1 cellular context compared by ENCODE assay signal in the genomic region with DNA sequence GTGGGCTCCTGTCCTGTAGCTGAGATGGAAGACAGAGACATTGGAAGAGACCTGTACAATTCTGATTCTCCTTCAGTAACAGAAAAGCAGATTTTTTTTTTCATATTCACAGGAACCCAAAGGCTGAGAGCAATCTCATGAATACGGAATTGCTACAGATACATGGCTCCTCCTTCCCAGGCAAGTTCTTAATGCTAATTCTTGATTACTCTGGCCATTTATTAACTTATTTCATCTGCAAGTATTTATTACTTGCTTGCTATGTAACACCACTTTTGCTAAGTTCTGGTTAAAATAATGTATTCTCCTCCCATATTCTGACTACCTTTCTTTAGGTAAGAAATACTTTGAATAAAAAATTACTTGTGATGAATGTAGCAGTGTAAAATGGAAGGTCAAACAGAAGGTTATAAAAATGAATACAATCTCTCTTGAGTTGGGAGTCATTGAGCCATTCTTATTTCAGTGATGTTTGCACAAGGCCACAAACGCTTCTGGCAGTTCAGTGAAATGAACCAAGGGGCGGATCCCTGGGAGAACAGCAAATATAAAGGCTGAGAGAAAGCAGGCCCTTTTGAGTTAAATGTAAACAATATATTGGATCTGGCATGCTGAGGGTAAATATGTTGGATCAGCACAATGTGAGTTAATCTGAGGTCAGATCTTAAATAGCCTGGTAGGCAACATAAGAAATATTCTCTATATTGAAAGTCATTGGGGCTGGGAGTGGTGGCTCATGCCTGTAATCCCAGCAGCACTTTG.
TF ChIP-seq lines count a peak whose summit lies in the region.

No MANE protein-coding gene starts in this region.

TF ChIP-seq in HepG2, 621 proteins besides CTCF, POLR2A, EP300 and RAD21 (continued from another document and continues in another):
- TF ChIP-seq, protein P1, sequence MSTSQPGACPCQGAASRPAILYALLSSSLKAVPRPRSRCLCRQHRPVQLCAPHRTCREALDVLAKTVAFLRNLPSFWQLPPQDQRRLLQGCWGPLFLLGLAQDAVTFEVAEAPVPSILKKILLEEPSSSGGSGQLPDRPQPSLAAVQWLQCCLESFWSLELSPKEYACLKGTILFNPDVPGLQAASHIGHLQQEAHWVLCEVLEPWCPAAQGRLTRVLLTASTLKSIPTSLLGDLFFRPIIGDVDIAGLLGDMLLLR (CRISPR knock-in tag; IDR thresholded peaks at IDR 0.05), result no peak
- TF ChIP-seq, protein P2, sequence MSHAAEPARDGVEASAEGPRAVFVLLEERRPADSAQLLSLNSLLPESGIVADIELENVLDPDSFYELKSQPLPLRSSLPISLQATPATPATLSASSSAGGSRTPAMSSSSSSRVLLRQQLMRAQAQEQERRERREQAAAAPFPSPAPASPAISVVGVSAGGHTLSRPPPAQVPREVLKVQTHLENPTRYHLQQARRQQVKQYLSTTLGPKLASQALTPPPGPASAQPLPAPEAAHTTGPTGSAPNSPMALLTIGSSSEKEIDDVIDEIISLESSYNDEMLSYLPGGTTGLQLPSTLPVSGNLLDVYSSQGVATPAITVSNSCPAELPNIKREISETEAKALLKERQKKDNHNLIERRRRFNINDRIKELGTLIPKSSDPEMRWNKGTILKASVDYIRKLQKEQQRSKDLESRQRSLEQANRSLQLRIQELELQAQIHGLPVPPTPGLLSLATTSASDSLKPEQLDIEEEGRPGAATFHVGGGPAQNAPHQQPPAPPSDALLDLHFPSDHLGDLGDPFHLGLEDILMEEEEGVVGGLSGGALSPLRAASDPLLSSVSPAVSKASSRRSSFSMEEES (CRISPR knock-in tag; IDR thresholded peaks at IDR 0.05), result no peak
- TF ChIP-seq PAWR (CRISPR knock-in tag; IDR thresholded peaks at IDR 0.05; ENCODE audit: borderline replicate concordance) (no peak), GATA4 (IDR thresholded peaks at IDR 0.05; ENCODE audit: borderline replicate concordance, low read depth) (no peak), POLR2G (IDR thresholded peaks at IDR 0.05; ENCODE audit: low read depth, low read length) (no peak), SOX6 (IDR thresholded peaks at IDR 0.05) (no peak), SOX6 (CRISPR knock-in tag; IDR thresholded peaks at IDR 0.05) (peak; percentile 85), ZNF33B (CRISPR knock-in tag; IDR thresholded peaks at IDR 0.05) (no peak), HNF4A (CRISPR knock-in tag; IDR thresholded peaks at IDR 0.05) (peak; percentile 40; the same call in 1 of the 2 replicates), KAT7 (CRISPR knock-in tag; IDR thresholded peaks at IDR 0.05; ENCODE audit: borderline replicate concordance) (no peak), CHCHD3 (CRISPR knock-in tag; IDR thresholded peaks at IDR 0.05) (no peak), FOXC1 (CRISPR knock-in tag; IDR thresholded peaks at IDR 0.05; ENCODE audit: borderline replicate concordance) (no peak), PHF20 (CRISPR knock-in tag; IDR thresholded peaks at IDR 0.05) (no peak), GTF3A (CRISPR knock-in tag; conservative IDR thresholded peaks at IDR 0.05) (no peak), EHMT2 (IDR thresholded peaks at IDR 0.05; ENCODE audit: borderline replicate concordance, low read depth, low read length) (no peak), IRX3 (CRISPR knock-in tag; IDR thresholded peaks at IDR 0.05; ENCODE audit: borderline replicate concordance, low read depth) (no peak), NFE2L2 (IDR thresholded peaks at IDR 0.05; ENCODE audit: low read length) (no peak), ELF1 (CRISPR knock-in tag; IDR thresholded peaks at IDR 0.05) (no peak), ZNF709 (CRISPR knock-in tag; IDR thresholded peaks at IDR 0.05) (no peak), ZFP1 (CRISPR knock-in tag; IDR thresholded peaks at IDR 0.05) (no peak), TBX2 (CRISPR knock-in tag; IDR thresholded peaks at IDR 0.05; ENCODE audit: borderline replicate concordance) (peak; percentile 57), CHD2 (IDR thresholded peaks at IDR 0.05; ENCODE audit: low read depth, low read length) (no peak), NFE2 (CRISPR knock-in tag; IDR thresholded peaks at IDR 0.05) (no peak), SP1 (IDR thresholded peaks at IDR 0.05) (no peak), SP1 (CRISPR knock-in tag; IDR thresholded peaks at IDR 0.05) (no peak), CAMTA2 (CRISPR knock-in tag; IDR thresholded peaks at IDR 0.05; ENCODE audit: borderline replicate concordance) (no peak), TEAD2 (CRISPR knock-in tag; IDR thresholded peaks at IDR 0.05) (no peak)
- TF ChIP-seq, protein P3, sequence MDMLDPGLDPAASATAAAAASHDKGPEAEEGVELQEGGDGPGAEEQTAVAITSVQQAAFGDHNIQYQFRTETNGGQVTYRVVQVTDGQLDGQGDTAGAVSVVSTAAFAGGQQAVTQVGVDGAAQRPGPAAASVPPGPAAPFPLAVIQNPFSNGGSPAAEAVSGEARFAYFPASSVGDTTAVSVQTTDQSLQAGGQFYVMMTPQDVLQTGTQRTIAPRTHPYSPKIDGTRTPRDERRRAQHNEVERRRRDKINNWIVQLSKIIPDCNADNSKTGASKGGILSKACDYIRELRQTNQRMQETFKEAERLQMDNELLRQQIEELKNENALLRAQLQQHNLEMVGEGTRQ (IDR thresholded peaks at IDR 0.05; ENCODE audit: low read depth, low read length), result no peak
- TF ChIP-seq, protein P3 (CRISPR knock-in tag; IDR thresholded peaks at IDR 0.05; ENCODE audit: borderline replicate concordance), result no peak
- TF ChIP-seq, protein P4, sequence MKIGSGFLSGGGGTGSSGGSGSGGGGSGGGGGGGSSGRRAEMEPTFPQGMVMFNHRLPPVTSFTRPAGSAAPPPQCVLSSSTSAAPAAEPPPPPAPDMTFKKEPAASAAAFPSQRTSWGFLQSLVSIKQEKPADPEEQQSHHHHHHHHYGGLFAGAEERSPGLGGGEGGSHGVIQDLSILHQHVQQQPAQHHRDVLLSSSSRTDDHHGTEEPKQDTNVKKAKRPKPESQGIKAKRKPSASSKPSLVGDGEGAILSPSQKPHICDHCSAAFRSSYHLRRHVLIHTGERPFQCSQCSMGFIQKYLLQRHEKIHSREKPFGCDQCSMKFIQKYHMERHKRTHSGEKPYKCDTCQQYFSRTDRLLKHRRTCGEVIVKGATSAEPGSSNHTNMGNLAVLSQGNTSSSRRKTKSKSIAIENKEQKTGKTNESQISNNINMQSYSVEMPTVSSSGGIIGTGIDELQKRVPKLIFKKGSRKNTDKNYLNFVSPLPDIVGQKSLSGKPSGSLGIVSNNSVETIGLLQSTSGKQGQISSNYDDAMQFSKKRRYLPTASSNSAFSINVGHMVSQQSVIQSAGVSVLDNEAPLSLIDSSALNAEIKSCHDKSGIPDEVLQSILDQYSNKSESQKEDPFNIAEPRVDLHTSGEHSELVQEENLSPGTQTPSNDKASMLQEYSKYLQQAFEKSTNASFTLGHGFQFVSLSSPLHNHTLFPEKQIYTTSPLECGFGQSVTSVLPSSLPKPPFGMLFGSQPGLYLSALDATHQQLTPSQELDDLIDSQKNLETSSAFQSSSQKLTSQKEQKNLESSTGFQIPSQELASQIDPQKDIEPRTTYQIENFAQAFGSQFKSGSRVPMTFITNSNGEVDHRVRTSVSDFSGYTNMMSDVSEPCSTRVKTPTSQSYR (CRISPR knock-in tag; IDR thresholded peaks at IDR 0.05; ENCODE audit: borderline replicate concordance), result no peak
- TF ChIP-seq, protein P5, sequence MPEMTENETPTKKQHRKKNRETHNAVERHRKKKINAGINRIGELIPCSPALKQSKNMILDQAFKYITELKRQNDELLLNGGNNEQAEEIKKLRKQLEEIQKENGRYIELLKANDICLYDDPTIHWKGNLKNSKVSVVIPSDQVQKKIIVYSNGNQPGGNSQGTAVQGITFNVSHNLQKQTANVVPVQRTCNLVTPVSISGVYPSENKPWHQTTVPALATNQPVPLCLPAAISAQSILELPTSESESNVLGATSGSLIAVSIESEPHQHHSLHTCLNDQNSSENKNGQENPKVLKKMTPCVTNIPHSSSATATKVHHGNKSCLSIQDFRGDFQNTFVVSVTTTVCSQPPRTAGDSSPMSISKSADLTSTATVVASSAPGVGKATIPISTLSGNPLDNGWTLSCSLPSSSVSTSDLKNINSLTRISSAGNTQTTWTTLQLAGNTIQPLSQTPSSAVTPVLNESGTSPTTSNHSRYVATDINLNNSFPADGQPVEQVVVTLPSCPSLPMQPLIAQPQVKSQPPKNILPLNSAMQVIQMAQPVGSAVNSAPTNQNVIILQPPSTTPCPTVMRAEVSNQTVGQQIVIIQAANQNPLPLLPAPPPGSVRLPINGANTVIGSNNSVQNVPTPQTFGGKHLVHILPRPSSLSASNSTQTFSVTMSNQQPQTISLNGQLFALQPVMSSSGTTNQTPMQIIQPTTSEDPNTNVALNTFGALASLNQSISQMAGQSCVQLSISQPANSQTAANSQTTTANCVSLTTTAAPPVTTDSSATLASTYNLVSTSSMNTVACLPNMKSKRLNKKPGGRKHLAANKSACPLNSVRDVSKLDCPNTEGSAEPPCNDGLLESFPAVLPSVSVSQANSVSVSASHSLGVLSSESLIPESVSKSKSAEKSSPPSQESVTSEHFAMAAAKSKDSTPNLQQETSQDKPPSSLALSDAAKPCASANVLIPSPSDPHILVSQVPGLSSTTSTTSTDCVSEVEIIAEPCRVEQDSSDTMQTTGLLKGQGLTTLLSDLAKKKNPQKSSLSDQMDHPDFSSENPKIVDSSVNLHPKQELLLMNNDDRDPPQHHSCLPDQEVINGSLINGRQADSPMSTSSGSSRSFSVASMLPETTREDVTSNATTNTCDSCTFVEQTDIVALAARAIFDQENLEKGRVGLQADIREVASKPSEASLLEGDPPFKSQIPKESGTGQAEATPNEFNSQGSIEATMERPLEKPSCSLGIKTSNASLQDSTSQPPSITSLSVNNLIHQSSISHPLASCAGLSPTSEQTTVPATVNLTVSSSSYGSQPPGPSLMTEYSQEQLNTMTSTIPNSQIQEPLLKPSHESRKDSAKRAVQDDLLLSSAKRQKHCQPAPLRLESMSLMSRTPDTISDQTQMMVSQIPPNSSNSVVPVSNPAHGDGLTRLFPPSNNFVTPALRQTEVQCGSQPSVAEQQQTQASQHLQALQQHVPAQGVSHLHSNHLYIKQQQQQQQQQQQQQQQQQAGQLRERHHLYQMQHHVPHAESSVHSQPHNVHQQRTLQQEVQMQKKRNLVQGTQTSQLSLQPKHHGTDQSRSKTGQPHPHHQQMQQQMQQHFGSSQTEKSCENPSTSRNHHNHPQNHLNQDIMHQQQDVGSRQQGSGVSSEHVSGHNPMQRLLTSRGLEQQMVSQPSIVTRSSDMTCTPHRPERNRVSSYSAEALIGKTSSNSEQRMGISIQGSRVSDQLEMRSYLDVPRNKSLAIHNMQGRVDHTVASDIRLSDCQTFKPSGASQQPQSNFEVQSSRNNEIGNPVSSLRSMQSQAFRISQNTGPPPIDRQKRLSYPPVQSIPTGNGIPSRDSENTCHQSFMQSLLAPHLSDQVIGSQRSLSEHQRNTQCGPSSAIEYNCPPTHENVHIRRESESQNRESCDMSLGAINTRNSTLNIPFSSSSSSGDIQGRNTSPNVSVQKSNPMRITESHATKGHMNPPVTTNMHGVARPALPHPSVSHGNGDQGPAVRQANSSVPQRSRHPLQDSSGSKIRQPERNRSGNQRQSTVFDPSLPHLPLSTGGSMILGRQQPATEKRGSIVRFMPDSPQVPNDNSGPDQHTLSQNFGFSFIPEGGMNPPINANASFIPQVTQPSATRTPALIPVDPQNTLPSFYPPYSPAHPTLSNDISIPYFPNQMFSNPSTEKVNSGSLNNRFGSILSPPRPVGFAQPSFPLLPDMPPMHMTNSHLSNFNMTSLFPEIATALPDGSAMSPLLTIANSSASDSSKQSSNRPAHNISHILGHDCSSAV (CRISPR knock-in tag; IDR thresholded peaks at IDR 0.05; ENCODE audit: borderline replicate concordance), result no peak
- TF ChIP-seq, protein P6, sequence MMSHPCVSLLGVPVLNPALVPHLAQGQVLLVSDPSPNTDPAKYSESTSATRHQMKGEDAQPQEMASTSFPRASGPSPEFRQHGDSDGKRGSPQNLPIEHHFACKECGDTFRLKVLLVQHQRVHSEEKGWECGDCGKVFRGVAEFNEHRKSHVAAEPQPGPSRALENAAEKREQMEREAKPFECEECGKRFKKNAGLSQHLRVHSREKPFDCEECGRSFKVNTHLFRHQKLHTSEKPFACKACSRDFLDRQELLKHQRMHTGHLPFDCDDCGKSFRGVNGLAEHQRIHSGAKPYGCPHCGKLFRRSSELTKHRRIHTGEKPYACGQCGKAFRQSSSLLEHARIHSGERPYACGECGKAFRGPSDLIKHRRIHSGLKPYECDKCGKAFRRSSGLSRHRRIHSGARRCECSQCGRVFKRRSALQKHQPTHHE (CRISPR knock-in tag; IDR thresholded peaks at IDR 0.05; ENCODE audit: borderline replicate concordance), result no peak
- TF ChIP-seq, protein P7, sequence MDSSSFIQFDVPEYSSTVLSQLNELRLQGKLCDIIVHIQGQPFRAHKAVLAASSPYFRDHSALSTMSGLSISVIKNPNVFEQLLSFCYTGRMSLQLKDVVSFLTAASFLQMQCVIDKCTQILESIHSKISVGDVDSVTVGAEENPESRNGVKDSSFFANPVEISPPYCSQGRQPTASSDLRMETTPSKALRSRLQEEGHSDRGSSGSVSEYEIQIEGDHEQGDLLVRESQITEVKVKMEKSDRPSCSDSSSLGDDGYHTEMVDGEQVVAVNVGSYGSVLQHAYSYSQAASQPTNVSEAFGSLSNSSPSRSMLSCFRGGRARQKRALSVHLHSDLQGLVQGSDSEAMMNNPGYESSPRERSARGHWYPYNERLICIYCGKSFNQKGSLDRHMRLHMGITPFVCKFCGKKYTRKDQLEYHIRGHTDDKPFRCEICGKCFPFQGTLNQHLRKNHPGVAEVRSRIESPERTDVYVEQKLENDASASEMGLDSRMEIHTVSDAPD (CRISPR knock-in tag; IDR thresholded peaks at IDR 0.05), result peak; percentile 32; the same call in 1 of the 2 replicates
